Comparison of ENCODE assay signal across 18 cellular contexts in genomic region chr1:236896716-236897115, GRCh38.
A peak's percentile ranks its signal among the peaks of the same experiment; 100 is the strongest.
DNase-seq lines count a peak whose midpoint lies in the region; ATAC-seq, FAIRE-seq and TF ChIP-seq lines count a peak whose summit lies in the region.
"Had no signal": no experiment of that assay in that cellular context is flagged by ENCODE, and none has a peak within 500 bp of the region (broad histone marks: within the 10 kb centered on the region; RNA-seq: fewer than 3 reads in every experiment).

No MANE protein-coding gene starts in this region.

- peak overlapping the region; percentile 91 for H3K27ac ChIP-seq in left ventricle myocardium inferior (replicated peaks)
- H3K27ac ChIP-seq: 22Rv1, BLaER1 had no signal

- no peaks in the 10 kb centered on the region for H3K9me3 ChIP-seq in left ventricle myocardium inferior (replicated peaks)
- H3K9me3 ChIP-seq: BLaER1, Caco-2 had no signal

- peaks cover 51% of the 10 kb centered on the region for H3K4me1 ChIP-seq in left ventricle myocardium inferior
- H3K4me1 ChIP-seq: BLaER1, Caco-2 had no signal

- intact Hi-C loops in left ventricle myocardium inferior (cut with micrococcal nuclease), result no loop called here
- intact Hi-C loops in left cardiac atrium (cut with DNase I), result no loop called here

- H3K36me3 Mint-ChIP-seq in activated naive CD8-positive, alpha-beta T cell treated with anti-CD3 and anti-CD28 coated beads, Interleukin-2, amount 10 ng/mL, durations not matched to agents 7 days and 5 days, result peaks cover 48% of the 10 kb centered on the region
- peaks cover 60% of the 10 kb centered on the region for H3K36me3 Mint-ChIP-seq in activated naive CD8-positive, alpha-beta T cell treated with anti-CD3 and anti-CD28 coated beads for 36 hours
- peaks cover 72 to 87% of the 10 kb centered on the region in 2 donors for H3K36me3 Mint-ChIP-seq in stimulated activated naive B cell treated with anti-CD40 and anti-IgM and Interleukin-4, amounts not matched to agents 10 μg/mL and 1 μg/mL and 100 μg/mL, for 72 hours

- no peak for FAIRE-seq in RCC 7860 (lab: Jason Lieb, UNC)
- FAIRE-seq: GM12892, GM19239 had no signal

- peaks cover 96% of the 10 kb centered on the region for H3K36me3 ChIP-seq in left ventricle myocardium inferior

- no peak for DNase-seq in activated naive CD8-positive, alpha-beta T cell treated with anti-CD3 and anti-CD28 coated beads, Interleukin-2, amount 10 ng/mL, durations not matched to agents 7 days and 5 days
- DNase-seq in activated naive CD8-positive, alpha-beta T cell treated with anti-CD3 and anti-CD28 coated beads for 36 hours, result no peak
- no peak for DNase-seq in left ventricle myocardium inferior
- no peak for DNase-seq in left cardiac atrium
- DNase-seq in stimulated activated naive B cell treated with anti-CD40 and anti-IgM and Interleukin-4, amounts not matched to agents 10 μg/mL and 1 μg/mL and 100 μg/mL, for 72 hours, result no peak
- DNase-seq in NCI-H446 (lab: John Stamatoyannopoulos, UW), result no peak
- no peak for DNase-seq in RCC 7860 (ENCODE audit: low spot score)
- DNase-seq: AML-193; Caco-2; CD8-positive, alpha-beta memory T cell; DND-41; GDM1; HCEC 1CT; HFFc6 had no signal

- no peak overlapping the region for H3K4me3 ChIP-seq in left ventricle myocardium inferior
- H3K4me3 ChIP-seq: BLaER1 had no signal

- H3K9me3 Mint-ChIP-seq in activated naive CD8-positive, alpha-beta T cell treated with anti-CD3 and anti-CD28 coated beads, Interleukin-2, amount 10 ng/mL, durations not matched to agents 7 days and 5 days, result peaks cover 2% of the 10 kb centered on the region
- peaks cover 6% of the 10 kb centered on the region for H3K9me3 Mint-ChIP-seq in activated naive CD8-positive, alpha-beta T cell treated with anti-CD3 and anti-CD28 coated beads for 36 hours
- peaks cover 5 to 8% of the 10 kb centered on the region in 2 donors for H3K9me3 Mint-ChIP-seq in stimulated activated naive B cell treated with anti-CD40 and anti-IgM and Interleukin-4, amounts not matched to agents 10 μg/mL and 1 μg/mL and 100 μg/mL, for 72 hours
- H3K9me3 Mint-ChIP-seq: HFFc6 had no signal

- peak overlapping the region; percentile 71 for H3K27ac Mint-ChIP-seq in activated naive CD8-positive, alpha-beta T cell treated with anti-CD3 and anti-CD28 coated beads, Interleukin-2, amount 10 ng/mL, durations not matched to agents 7 days and 5 days
- H3K27ac Mint-ChIP-seq in activated naive CD8-positive, alpha-beta T cell treated with anti-CD3 and anti-CD28 coated beads for 36 hours, result no peak overlapping the region
- peak overlapping the region; percentile 28 for H3K27ac Mint-ChIP-seq in stimulated activated naive B cell treated with anti-CD40 and anti-IgM and Interleukin-4, amounts not matched to agents 10 μg/mL and 1 μg/mL and 100 μg/mL, for 72 hours
- H3K27ac Mint-ChIP-seq: HFFc6 had no signal

- POLR2A ChIA-PET in activated naive CD8-positive, alpha-beta T cell treated with anti-CD3 and anti-CD28 coated beads, Interleukin-2, amount 10 ng/mL, durations not matched to agents 7 days and 5 days (lab: Charles Lee), result no interaction called here

- H3K4me1 Mint-ChIP-seq in activated naive CD8-positive, alpha-beta T cell treated with anti-CD3 and anti-CD28 coated beads, Interleukin-2, amount 10 ng/mL, durations not matched to agents 7 days and 5 days, result no peaks in the 10 kb centered on the region
- H3K4me1 Mint-ChIP-seq in activated naive CD8-positive, alpha-beta T cell treated with anti-CD3 and anti-CD28 coated beads for 36 hours, result no peaks in the 10 kb centered on the region
- no peaks in the 10 kb centered on the region for H3K4me1 Mint-ChIP-seq in stimulated activated naive B cell treated with anti-CD40 and anti-IgM and Interleukin-4, amounts not matched to agents 10 μg/mL and 1 μg/mL and 100 μg/mL, for 72 hours
- H3K4me1 Mint-ChIP-seq: CD8-positive, alpha-beta memory T cell had no signal

- no peak for ATAC-seq in activated naive CD8-positive, alpha-beta T cell treated with anti-CD3 and anti-CD28 coated beads, Interleukin-2, amount 10 ng/mL, durations not matched to agents 7 days and 5 days (ENCODE audit: low read depth)
- ATAC-seq in left cardiac atrium, result no peak
- ATAC-seq in stimulated activated naive B cell treated with anti-CD40 and anti-IgM and Interleukin-4, amounts not matched to agents 10 μg/mL and 1 μg/mL and 100 μg/mL, for 72 hours (replicated peaks), result no peak

- no peak overlapping the region for H3K4me3 Mint-ChIP-seq in activated naive CD8-positive, alpha-beta T cell treated with anti-CD3 and anti-CD28 coated beads, Interleukin-2, amount 10 ng/mL, durations not matched to agents 7 days and 5 days
- no peak overlapping the region for H3K4me3 Mint-ChIP-seq in activated naive CD8-positive, alpha-beta T cell treated with anti-CD3 and anti-CD28 coated beads for 36 hours
- H3K4me3 Mint-ChIP-seq in stimulated activated naive B cell treated with anti-CD40 and anti-IgM and Interleukin-4, amounts not matched to agents 10 μg/mL and 1 μg/mL and 100 μg/mL, for 72 hours, result no peak overlapping the region
- H3K4me3 Mint-ChIP-seq: CD8-positive, alpha-beta memory T cell; HFFc6 had no signal

- TF ChIP-seq CTCF in left ventricle myocardium inferior (IDR thresholded peaks at IDR 0.05; ENCODE audit: borderline replicate concordance), result no peak

- H3K27me3 ChIP-seq in left ventricle myocardium inferior (ENCODE audit: low read depth), result no peaks in the 10 kb centered on the region
- H3K27me3 ChIP-seq: BLaER1 had no signal

- no peaks in the 10 kb centered on the region for H3K27me3 Mint-ChIP-seq in activated naive CD8-positive, alpha-beta T cell treated with anti-CD3 and anti-CD28 coated beads, Interleukin-2, amount 10 ng/mL, durations not matched to agents 7 days and 5 days
- no peaks in the 10 kb centered on the region for H3K27me3 Mint-ChIP-seq in activated naive CD8-positive, alpha-beta T cell treated with anti-CD3 and anti-CD28 coated beads for 36 hours
- no peaks in the 10 kb centered on the region for H3K27me3 Mint-ChIP-seq in stimulated activated naive B cell treated with anti-CD40 and anti-IgM and Interleukin-4, amounts not matched to agents 10 μg/mL and 1 μg/mL and 100 μg/mL, for 72 hours
